Comparison of ENCODE assay signal across 16 cellular contexts in genomic region chr10:91566142-91566541, GRCh38.
DNase-seq lines count a peak whose midpoint lies in the region; ATAC-seq and TF ChIP-seq lines count a peak whose summit lies in the region.
"Had no signal": no experiment of that assay in that cellular context is flagged by ENCODE, and none has a peak within 500 bp of the region (broad histone marks: within the 10 kb centered on the region; RNA-seq: fewer than 3 reads in every experiment).

No MANE protein-coding gene starts in this region.

- no peaks in the 10 kb centered on the region for H3K79me2 ChIP-seq in OCI-LY3 (ENCODE audit: low read length)

- H2AFZ ChIP-seq in OCI-LY3 (ENCODE audit: low read depth, low read length) = no peak overlapping the region

- WGBS in psoas muscle, 3 donors = 49 to 91% (median 69%) methylated on average over 3 of the region's 3 CpGs

- H4K20me1 ChIP-seq in OCI-LY3 (ENCODE audit: insufficient read depth, low read length) = no peaks in the 10 kb centered on the region

- no peaks in the 10 kb centered on the region for H3K9me3 Mint-ChIP-seq in T-helper 2 cell treated with Interferon-gamma antibody and Interleukin-4, amounts not matched to agents 5 μg/mL and 100 μg/mL, for 36 hours

- ATAC-seq in Right ventricle myocardium inferior (no peak), psoas muscle (no peak)
- ATAC-seq: A549 had no signal

- H3K36me3 ChIP-seq in cardiac muscle cell (no peaks in the 10 kb centered on the region), OCI-LY3 (replicated peaks; ENCODE audit: low read depth, low read length) (no peaks in the 10 kb centered on the region), psoas muscle (ENCODE audit: insufficient read depth in 1 of 2, low read depth in 1 of 2) (no peaks in the 10 kb centered on the region), tibial artery (no peaks in the 10 kb centered on the region)

- H3K4me1 ChIP-seq in cardiac muscle cell (ENCODE audit: low read depth) = peaks cover 30% of the 10 kb centered on the region
- H3K4me1 ChIP-seq in OCI-LY3 (ENCODE audit: low read length) = peaks cover 64% of the 10 kb centered on the region
- H3K4me1 ChIP-seq in psoas muscle = peaks cover 59% of the 10 kb centered on the region
- peaks cover 0 to 41% (median 23%) of the 10 kb centered on the region in 4 donors for H3K4me1 ChIP-seq in tibial artery

- no peak overlapping the region for H3K4me3 Mint-ChIP-seq in T-helper 2 cell treated with Interferon-gamma antibody and Interleukin-4, amounts not matched to agents 5 μg/mL and 100 μg/mL, for 36 hours
- H3K4me3 Mint-ChIP-seq: CD4-positive, alpha-beta memory T cell; H9 had no signal

- H3K4me3 ChIP-seq in cardiac muscle cell (no peak overlapping the region), OCI-LY3 (ENCODE audit: low read length) (no peak overlapping the region), psoas muscle (no peak overlapping the region), tibial artery (no peak overlapping the region)
- H3K4me3 ChIP-seq: A549 had no signal

- intact Hi-C loops in Right ventricle myocardium inferior (cut with DNase I) = no loop called here
- intact Hi-C loops in psoas muscle (cut with DNase I) = no loop called here
- intact Hi-C loops in tibial artery (cut with DNase I; ENCODE audit: low total_unique reads) = no loop called here

- 0 out of 2 replicates have a peak overlapping the region, but pooled peaks have one; percentile 1 for H3K4me2 ChIP-seq in OCI-LY3 (ENCODE audit: low read length)
- H3K4me2 ChIP-seq: A549 had no signal

- DNase-seq in cardiac muscle cell (ENCODE audit: low read depth in 1 of 2, low spot score in 1 of 2) = no peak
- DNase-seq in Right ventricle myocardium inferior (ENCODE audit: missing footprints) = no peak
- DNase-seq in psoas muscle = no peak
- no peak for DNase-seq in tibial artery
- DNase-seq in NCI-H187 treated with DMSO at 0.1 percent for 48 hours (lab: John Stamatoyannopoulos, UW) = no peak
- no peak for DNase-seq in T-helper 2 cell treated with Interferon-gamma antibody and Interleukin-4, amounts not matched to agents 5 μg/mL and 100 μg/mL, for 36 hours (ENCODE audit: low spot score)
- DNase-seq: AML-193; CD4-positive, alpha-beta memory T cell; DMS153; DMS79; GDM1; H9 had no signal

- H3K27me3 ChIP-seq in cardiac muscle cell (no peaks in the 10 kb centered on the region), OCI-LY3 (ENCODE audit: low read depth, low read length) (no peaks in the 10 kb centered on the region), psoas muscle (ENCODE audit: insufficient read depth in 3 of 3, low read length in 2 of 3) (no peaks in the 10 kb centered on the region), tibial artery (no peaks in the 10 kb centered on the region)

- no peaks in the 10 kb centered on the region for H3K9me3 ChIP-seq in cardiac muscle cell (ENCODE audit: low read depth)
- H3K9me3 ChIP-seq in OCI-LY3 (ENCODE audit: insufficient read depth, low read length) = peaks cover 2% of the 10 kb centered on the region; the same call in 1 of the 2 replicates
- H3K9me3 ChIP-seq in psoas muscle = no peaks in the 10 kb centered on the region
- H3K9me3 ChIP-seq in tibial artery = no peaks in the 10 kb centered on the region

- no peak overlapping the region for H3K9ac ChIP-seq in OCI-LY3 (ENCODE audit: low read length)

- H3K4me1 Mint-ChIP-seq in T-helper 2 cell treated with Interferon-gamma antibody and Interleukin-4, amounts not matched to agents 5 μg/mL and 100 μg/mL, for 36 hours (ENCODE audit: low read depth) = no peaks in the 10 kb centered on the region

- no peak overlapping the region for H3K27ac Mint-ChIP-seq in T-helper 2 cell treated with Interferon-gamma antibody and Interleukin-4, amounts not matched to agents 5 μg/mL and 100 μg/mL, for 36 hours
- H3K27ac Mint-ChIP-seq: CD4-positive, alpha-beta memory T cell had no signal

- peak overlapping the region; percentile 79 for H3K27ac ChIP-seq in cardiac muscle cell
- H3K27ac ChIP-seq in OCI-LY3 (ENCODE audit: low read length) = no peak overlapping the region
- H3K27ac ChIP-seq in psoas muscle = peak overlapping the region; percentile 82
- H3K27ac ChIP-seq in tibial artery = peak overlapping the region; percentile 10 to 13
- H3K27ac ChIP-seq: 22Rv1, A549, C4-2B had no signal

- no peaks in the 10 kb centered on the region for H3K36me3 Mint-ChIP-seq in T-helper 2 cell treated with Interferon-gamma antibody and Interleukin-4, amounts not matched to agents 5 μg/mL and 100 μg/mL, for 36 hours (ENCODE audit: low read depth)
- H3K36me3 Mint-ChIP-seq: CD4-positive, alpha-beta memory T cell had no signal

- TF ChIP-seq CTCF in cardiac muscle cell (IDR thresholded peaks at IDR 0.05; ENCODE audit: low read depth, low read length) (no peak), OCI-LY3 (IDR thresholded peaks at IDR 0.05; ENCODE audit: low read depth, low read length) (no peak), psoas muscle (IDR thresholded peaks at IDR 0.05) (no peak), tibial artery (IDR thresholded peaks at IDR 0.05) (no peak)

- no peaks in the 10 kb centered on the region for H3K27me3 Mint-ChIP-seq in T-helper 2 cell treated with Interferon-gamma antibody and Interleukin-4, amounts not matched to agents 5 μg/mL and 100 μg/mL, for 36 hours (ENCODE audit: low read depth)
